ENCODE assay signal across 1 cellular context in the genomic region with DNA sequence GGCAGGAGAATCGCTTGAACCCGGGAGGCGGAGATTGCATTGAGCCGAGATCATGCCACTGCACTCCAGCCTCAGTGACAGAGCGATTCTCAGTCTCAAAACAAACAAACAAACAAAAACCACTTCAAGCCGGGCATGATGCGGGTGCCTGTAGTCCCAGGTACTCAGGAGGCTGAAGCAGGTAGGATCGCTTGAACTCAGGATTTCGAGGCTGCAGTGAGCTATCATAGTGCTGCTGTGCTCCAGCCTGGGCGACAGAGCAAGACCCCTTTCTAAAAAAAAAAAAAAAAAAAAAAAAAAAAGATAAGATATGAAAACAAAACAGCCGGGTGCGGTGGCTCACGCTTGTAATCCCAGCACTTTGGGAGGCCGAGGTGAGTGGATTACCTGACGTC.
TF ChIP-seq lines count a peak whose summit lies in the region.

No MANE protein-coding gene starts in this region.

TF ChIP-seq in HEK293, 187 proteins besides CTCF, POLR2A, EP300 and RAD21 (continued from another document):
- no peak for TF ChIP-seq ZNF280D (tag by site-specific recombination; IDR thresholded peaks at IDR 0.05)
- 0 out of 2 replicates have a peak, but pooled peaks have one; percentile 11 for TF ChIP-seq ZSCAN16 (tag by site-specific recombination; IDR thresholded peaks at IDR 0.05)
- no peak for TF ChIP-seq ZNF302 (tag by site-specific recombination; IDR thresholded peaks at IDR 0.05; ENCODE audit: low read depth)
- TF ChIP-seq HOXA7 (CRISPR knock-in tag; IDR thresholded peaks at IDR 0.05; ENCODE audit: borderline replicate concordance), result no peak
- no peak for TF ChIP-seq ZNF133 (tag by site-specific recombination; IDR thresholded peaks at IDR 0.05)
- no peak for TF ChIP-seq PRDM10 (tag by site-specific recombination; IDR thresholded peaks at IDR 0.05)
- TF ChIP-seq ZNF341 (tag by site-specific recombination; IDR thresholded peaks at IDR 0.05; ENCODE audit: low read depth), result no peak
- TF ChIP-seq KLF9 (tag by site-specific recombination; IDR thresholded peaks at IDR 0.05; ENCODE audit: low read depth), result no peak
- no peak for TF ChIP-seq ZNF600 (tag by site-specific recombination; IDR thresholded peaks at IDR 0.05)
- TF ChIP-seq, protein P1, sequence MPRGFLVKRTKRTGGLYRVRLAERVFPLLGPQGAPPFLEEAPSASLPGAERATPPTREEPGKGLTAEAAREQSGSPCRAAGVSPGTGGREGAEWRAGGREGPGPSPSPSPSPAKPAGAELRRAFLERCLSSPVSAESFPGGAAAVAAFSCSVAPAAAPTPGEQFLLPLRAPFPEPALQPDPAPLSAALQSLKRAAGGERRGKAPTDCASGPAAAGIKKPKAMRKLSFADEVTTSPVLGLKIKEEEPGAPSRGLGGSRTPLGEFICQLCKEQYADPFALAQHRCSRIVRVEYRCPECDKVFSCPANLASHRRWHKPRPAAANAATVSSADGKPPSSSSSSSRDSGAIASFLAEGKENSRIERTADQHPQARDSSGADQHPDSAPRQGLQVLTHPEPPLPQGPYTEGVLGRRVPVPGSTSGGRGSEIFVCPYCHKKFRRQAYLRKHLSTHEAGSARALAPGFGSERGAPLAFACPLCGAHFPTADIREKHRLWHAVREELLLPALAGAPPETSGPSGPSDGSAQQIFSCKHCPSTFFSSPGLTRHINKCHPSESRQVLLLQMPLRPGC (tag by site-specific recombination; IDR thresholded peaks at IDR 0.05), result no peak
- no peak for TF ChIP-seq ZNF157 (tag by site-specific recombination; IDR thresholded peaks at IDR 0.05)
- no peak for TF ChIP-seq HOXC10 (CRISPR knock-in tag; IDR thresholded peaks at IDR 0.05)
- TF ChIP-seq ZNF677 (tag by site-specific recombination; IDR thresholded peaks at IDR 0.05), result no peak
- TF ChIP-seq, protein P2, sequence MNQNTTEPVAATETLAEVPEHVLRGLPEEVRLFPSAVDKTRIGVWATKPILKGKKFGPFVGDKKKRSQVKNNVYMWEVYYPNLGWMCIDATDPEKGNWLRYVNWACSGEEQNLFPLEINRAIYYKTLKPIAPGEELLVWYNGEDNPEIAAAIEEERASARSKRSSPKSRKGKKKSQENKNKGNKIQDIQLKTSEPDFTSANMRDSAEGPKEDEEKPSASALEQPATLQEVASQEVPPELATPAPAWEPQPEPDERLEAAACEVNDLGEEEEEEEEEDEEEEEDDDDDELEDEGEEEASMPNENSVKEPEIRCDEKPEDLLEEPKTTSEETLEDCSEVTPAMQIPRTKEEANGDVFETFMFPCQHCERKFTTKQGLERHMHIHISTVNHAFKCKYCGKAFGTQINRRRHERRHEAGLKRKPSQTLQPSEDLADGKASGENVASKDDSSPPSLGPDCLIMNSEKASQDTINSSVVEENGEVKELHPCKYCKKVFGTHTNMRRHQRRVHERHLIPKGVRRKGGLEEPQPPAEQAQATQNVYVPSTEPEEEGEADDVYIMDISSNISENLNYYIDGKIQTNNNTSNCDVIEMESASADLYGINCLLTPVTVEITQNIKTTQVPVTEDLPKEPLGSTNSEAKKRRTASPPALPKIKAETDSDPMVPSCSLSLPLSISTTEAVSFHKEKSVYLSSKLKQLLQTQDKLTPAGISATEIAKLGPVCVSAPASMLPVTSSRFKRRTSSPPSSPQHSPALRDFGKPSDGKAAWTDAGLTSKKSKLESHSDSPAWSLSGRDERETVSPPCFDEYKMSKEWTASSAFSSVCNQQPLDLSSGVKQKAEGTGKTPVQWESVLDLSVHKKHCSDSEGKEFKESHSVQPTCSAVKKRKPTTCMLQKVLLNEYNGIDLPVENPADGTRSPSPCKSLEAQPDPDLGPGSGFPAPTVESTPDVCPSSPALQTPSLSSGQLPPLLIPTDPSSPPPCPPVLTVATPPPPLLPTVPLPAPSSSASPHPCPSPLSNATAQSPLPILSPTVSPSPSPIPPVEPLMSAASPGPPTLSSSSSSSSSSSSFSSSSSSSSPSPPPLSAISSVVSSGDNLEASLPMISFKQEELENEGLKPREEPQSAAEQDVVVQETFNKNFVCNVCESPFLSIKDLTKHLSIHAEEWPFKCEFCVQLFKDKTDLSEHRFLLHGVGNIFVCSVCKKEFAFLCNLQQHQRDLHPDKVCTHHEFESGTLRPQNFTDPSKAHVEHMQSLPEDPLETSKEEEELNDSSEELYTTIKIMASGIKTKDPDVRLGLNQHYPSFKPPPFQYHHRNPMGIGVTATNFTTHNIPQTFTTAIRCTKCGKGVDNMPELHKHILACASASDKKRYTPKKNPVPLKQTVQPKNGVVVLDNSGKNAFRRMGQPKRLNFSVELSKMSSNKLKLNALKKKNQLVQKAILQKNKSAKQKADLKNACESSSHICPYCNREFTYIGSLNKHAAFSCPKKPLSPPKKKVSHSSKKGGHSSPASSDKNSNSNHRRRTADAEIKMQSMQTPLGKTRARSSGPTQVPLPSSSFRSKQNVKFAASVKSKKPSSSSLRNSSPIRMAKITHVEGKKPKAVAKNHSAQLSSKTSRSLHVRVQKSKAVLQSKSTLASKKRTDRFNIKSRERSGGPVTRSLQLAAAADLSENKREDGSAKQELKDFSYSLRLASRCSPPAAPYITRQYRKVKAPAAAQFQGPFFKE (tag by site-specific recombination; IDR thresholded peaks at IDR 0.05; ENCODE audit: borderline replicate concordance), result no peak
- no peak for TF ChIP-seq ZNF645 (tag by site-specific recombination; IDR thresholded peaks at IDR 0.05)
- no peak for TF ChIP-seq SP7 (tag by site-specific recombination; IDR thresholded peaks at IDR 0.05)
- TF ChIP-seq ZNF433 (tag by site-specific recombination; IDR thresholded peaks at IDR 0.05; ENCODE audit: low read depth), result no peak
- peak; percentile 75; the same call in 1 of the 2 replicates for TF ChIP-seq ZNF121 (tag by site-specific recombination; IDR thresholded peaks at IDR 0.05)
- 0 out of 2 replicates have a peak, but pooled peaks have one; percentile 57 for TF ChIP-seq BCL11A (tag by site-specific recombination; IDR thresholded peaks at IDR 0.05; ENCODE audit: low read depth)
- no peak for TF ChIP-seq YY2 (tag by site-specific recombination; IDR thresholded peaks at IDR 0.05)
